In genomic region chr4:61375316-61375715, GRCh38 we compare ENCODE assay signal across 1 cellular context.
TF ChIP-seq lines count a peak whose summit lies in the region.

No MANE protein-coding gene starts in this region.

TF ChIP-seq in SK-N-SH, 30 proteins besides CTCF, POLR2A, EP300 and RAD21 (continued from another document):
- TF ChIP-seq RFX5 (IDR thresholded peaks at IDR 0.05; ENCODE audit: low read length) (no peak), RXRA (IDR thresholded peaks at IDR 0.05; ENCODE audit: borderline replicate concordance, low read depth) (no peak), SIN3A (IDR thresholded peaks at IDR 0.05; ENCODE audit: borderline replicate concordance, low read depth, low read length) (no peak), JUND (IDR thresholded peaks at IDR 0.05) (no peak), PBX3 (IDR thresholded peaks at IDR 0.05) (no peak), ZBTB33 (IDR thresholded peaks at IDR 0.05; ENCODE audit: borderline replicate concordance, low read depth) (no peak), GABPA (IDR thresholded peaks at IDR 0.05; ENCODE audit: low read depth) (no peak), FOSL2 (IDR thresholded peaks at IDR 0.05; ENCODE audit: borderline replicate concordance, low read depth) (no peak), MEF2A (IDR thresholded peaks at IDR 0.05; ENCODE audit: borderline replicate concordance, low read depth) (no peak), NRF1 (IDR thresholded peaks at IDR 0.05; ENCODE audit: low read depth, low read length) (no peak), YY1 (IDR thresholded peaks at IDR 0.05; ENCODE audit: low read depth) (no peak), FOXM1 (IDR thresholded peaks at IDR 0.05; ENCODE audit: low read depth) (no peak), POLR2AphosphoS5 (IDR thresholded peaks at IDR 0.05; ENCODE audit: low read depth, low read length) (no peak), CHD2 (IDR thresholded peaks at IDR 0.05; ENCODE audit: low read length, partially characterized antibody) (no peak), ELF1 (IDR thresholded peaks at IDR 0.05) (no peak), USF1 (IDR thresholded peaks at IDR 0.05; ENCODE audit: borderline replicate concordance, low read depth) (no peak)
